ENCODE assay signal across 20 cellular contexts in the genomic region with DNA sequence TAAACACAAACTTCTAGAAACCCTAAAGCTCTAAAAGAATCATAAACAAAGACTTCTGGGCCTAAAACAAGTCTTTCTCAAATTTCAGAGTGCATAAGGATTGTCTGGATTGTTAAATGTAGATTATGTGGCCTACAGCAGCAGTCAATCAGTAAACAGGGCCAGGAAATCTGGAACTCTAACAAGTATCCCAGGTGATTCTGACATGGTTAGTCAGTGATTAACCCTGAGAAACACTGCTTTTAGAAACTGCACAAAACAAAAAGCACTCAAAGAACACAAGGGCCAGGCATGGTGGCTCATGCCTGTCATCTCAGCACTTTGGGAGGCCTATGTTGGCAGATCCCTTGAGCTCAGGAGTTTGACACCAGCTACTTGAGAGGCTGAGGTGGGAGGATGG. TPM values are rescaled to one million over a fixed set of nuclear protein-coding genes. Genes with fewer than 3 reads are reported as not detected.
A peak's percentile ranks its signal among the peaks of the same experiment; 100 is the strongest.
DNase-seq lines count a peak whose midpoint lies in the region; ATAC-seq, FAIRE-seq and TF ChIP-seq lines count a peak whose summit lies in the region.
"Had no signal": no experiment of that assay in that cellular context is flagged by ENCODE, and none has a peak within 500 bp of the region (broad histone marks: within the 10 kb centered on the region; RNA-seq: fewer than 3 reads in every experiment).

No MANE protein-coding gene starts in this region.

- no peak for TF ChIP-seq RAD21 in A549 (conservative IDR thresholded peaks at IDR 0.05 in 1 of 2, IDR thresholded peaks at IDR 0.05 in 1 of 2)

- H3K27ac ChIP-seq in A549, result peak overlapping the region; percentile 20 to 72; a peak in 4 of 6 replicates
- peak overlapping the region; percentile 4 to 78 (median 52) for H3K27ac ChIP-seq in body of pancreas

- POLR2A ChIA-PET in A549 (lab: Yijun Ruan, JAX), result no interaction called here

- H3K36me3 Mint-ChIP-seq in nephron progenitor cell (ENCODE audit: low read depth), result peaks cover 16% of the 10 kb centered on the region

- intact Hi-C loops in body of pancreas (cut with DNase I), result no loop called here

- H3K36me3 ChIP-seq in body of pancreas (replicated peaks in 1 of 2; ENCODE audit: insufficient read depth in 1 of 2, low read depth in 2 of 2), result no peaks in the 10 kb centered on the region

- H3K4me1 ChIP-seq in A549, result peaks cover 38% of the 10 kb centered on the region
- H3K4me1 ChIP-seq in body of pancreas, result peaks cover 35% of the 10 kb centered on the region
- H3K4me1 ChIP-seq: BE2C had no signal

- peak overlapping the region; percentile 48 for H3K27ac Mint-ChIP-seq in nephron progenitor cell

- H3K27me3 ChIP-seq in body of pancreas, result no peaks in the 10 kb centered on the region
- H3K27me3 ChIP-seq: BE2C had no signal

- peaks cover 5% of the 10 kb centered on the region for H3K4me1 Mint-ChIP-seq in nephron progenitor cell

- TF ChIP-seq CTCF in A549 (IDR thresholded peaks at IDR 0.05) (no peak), body of pancreas (IDR thresholded peaks at IDR 0.05) (no peak), nephron progenitor cell (IDR thresholded peaks at IDR 0.05) (no peak)

- DNase-seq in A549 (ENCODE audit: low read depth in 1 of 2, low spot score in 1 of 2) (no peak), ACHN (peak; percentile 9), body of pancreas (peak in 1 of 4 donors; percentile 30), nephron progenitor cell (no peak), NCI-H510A (lab: John Stamatoyannopoulos, UW) (no peak), NCI-H526 treated with DMSO at 0.1 percent for 48 hours (lab: John Stamatoyannopoulos, UW) (no peak), ecto neural progenitor cell (ENCODE audit: low spot score) (no peak)
- DNase-seq: BE2C; CD4-positive, alpha-beta memory T cell; NCI-H1105; NCI-H2081; NCI-H2171 treated with DMSO at 0.1 percent for 48 hours; NCI-H446 treated with DMSO at 0.1 percent for 48 hours; NCI-H774; Right ventricle myocardium superior had no signal

- no peak for TF ChIP-seq EP300 in A549 (IDR thresholded peaks at IDR 0.05)

- ATAC-seq in A549, result no peak
- peak; percentile 85 for ATAC-seq in body of pancreas

- no peak for FAIRE-seq in A549 (lab: Jason Lieb, UNC)
- FAIRE-seq: D721Med, GM12891, H1, K562, RCC 7860 had no signal

- no peaks in the 10 kb centered on the region for H3K9me3 Mint-ChIP-seq in nephron progenitor cell
- H3K9me3 Mint-ChIP-seq: CD4-positive, alpha-beta memory T cell had no signal

- no peaks in the 10 kb centered on the region for H3K9me3 ChIP-seq in A549
- no peaks in the 10 kb centered on the region for H3K9me3 ChIP-seq in body of pancreas
- H3K9me3 ChIP-seq: BE2C had no signal

- no peak overlapping the region for H3K4me3 Mint-ChIP-seq in nephron progenitor cell

- in situ Hi-C loops in ACHN (cut with HindIII; ENCODE audit: low pct_ligation_motif_present, low pct_unique_long_range_greater_than_20kb, low sequenced_read_pairs), result no loop called here

- CTCF ChIA-PET in A549 (lab: Yijun Ruan, JAX), result interaction anchor here (0.6 to 1.3 kb wide), 6 partner anchors 13 to 811 kb away, joined by 3 to 4 read pairs (median 3); no protein-coding TSS in a partner anchor

- no peak overlapping the region for H3K4me3 ChIP-seq in A549
- H3K4me3 ChIP-seq in body of pancreas, result no peak overlapping the region
- H3K4me3 ChIP-seq: K562 had no signal

- no peaks in the 10 kb centered on the region for H3K27me3 Mint-ChIP-seq in nephron progenitor cell (ENCODE audit: low read depth, poor library complexity)
- H3K27me3 Mint-ChIP-seq: CD4-positive, alpha-beta memory T cell had no signal

- TF ChIP-seq POLR2A in A549 (IDR thresholded peaks at IDR 0.05; ENCODE audit: low read length) (no peak), body of pancreas (IDR thresholded peaks at IDR 0.05) (no peak)

- peak overlapping the region; percentile 27; the same call in 1 of the 3 replicates for H3K4me2 ChIP-seq in A549

TF ChIP-seq in A549, 52 proteins besides CTCF, POLR2A, EP300 and RAD21 (continues in another document):
- TF ChIP-seq RNF2 (IDR thresholded peaks at IDR 0.05; ENCODE audit: borderline replicate concordance, low read depth) (no peak), ZSCAN20 (CRISPR knock-in tag; IDR thresholded peaks at IDR 0.05) (no peak), RARB (CRISPR knock-in tag; IDR thresholded peaks at IDR 0.05) (no peak), HOXB5 (CRISPR knock-in tag; IDR thresholded peaks at IDR 0.05) (no peak), NPAS2 (CRISPR knock-in tag; IDR thresholded peaks at IDR 0.05; ENCODE audit: borderline replicate concordance) (no peak)
- TF ChIP-seq, protein P1, sequence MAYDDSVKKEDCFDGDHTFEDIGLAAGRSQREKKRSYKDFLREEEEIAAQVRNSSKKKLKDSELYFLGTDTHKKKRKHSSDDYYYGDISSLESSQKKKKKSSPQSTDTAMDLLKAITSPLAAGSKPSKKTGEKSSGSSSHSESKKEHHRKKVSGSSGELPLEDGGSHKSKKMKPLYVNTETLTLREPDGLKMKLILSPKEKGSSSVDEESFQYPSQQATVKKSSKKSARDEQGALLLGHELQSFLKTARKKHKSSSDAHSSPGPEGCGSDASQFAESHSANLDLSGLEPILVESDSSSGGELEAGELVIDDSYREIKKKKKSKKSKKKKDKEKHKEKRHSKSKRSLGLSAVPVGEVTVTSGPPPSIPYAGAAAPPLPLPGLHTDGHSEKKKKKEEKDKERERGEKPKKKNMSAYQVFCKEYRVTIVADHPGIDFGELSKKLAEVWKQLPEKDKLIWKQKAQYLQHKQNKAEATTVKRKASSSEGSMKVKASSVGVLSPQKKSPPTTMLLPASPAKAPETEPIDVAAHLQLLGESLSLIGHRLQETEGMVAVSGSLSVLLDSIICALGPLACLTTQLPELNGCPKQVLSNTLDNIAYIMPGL (CRISPR knock-in tag; IDR thresholded peaks at IDR 0.05; ENCODE audit: borderline replicate concordance), result no peak
- TF ChIP-seq, protein P2, sequence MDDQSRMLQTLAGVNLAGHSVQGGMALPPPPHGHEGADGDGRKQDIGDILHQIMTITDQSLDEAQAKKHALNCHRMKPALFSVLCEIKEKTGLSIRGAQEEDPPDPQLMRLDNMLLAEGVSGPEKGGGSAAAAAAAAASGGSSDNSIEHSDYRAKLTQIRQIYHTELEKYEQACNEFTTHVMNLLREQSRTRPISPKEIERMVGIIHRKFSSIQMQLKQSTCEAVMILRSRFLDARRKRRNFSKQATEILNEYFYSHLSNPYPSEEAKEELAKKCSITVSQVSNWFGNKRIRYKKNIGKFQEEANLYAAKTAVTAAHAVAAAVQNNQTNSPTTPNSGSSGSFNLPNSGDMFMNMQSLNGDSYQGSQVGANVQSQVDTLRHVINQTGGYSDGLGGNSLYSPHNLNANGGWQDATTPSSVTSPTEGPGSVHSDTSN (IDR thresholded peaks at IDR 0.05), result no peak
- TF ChIP-seq, protein P3, sequence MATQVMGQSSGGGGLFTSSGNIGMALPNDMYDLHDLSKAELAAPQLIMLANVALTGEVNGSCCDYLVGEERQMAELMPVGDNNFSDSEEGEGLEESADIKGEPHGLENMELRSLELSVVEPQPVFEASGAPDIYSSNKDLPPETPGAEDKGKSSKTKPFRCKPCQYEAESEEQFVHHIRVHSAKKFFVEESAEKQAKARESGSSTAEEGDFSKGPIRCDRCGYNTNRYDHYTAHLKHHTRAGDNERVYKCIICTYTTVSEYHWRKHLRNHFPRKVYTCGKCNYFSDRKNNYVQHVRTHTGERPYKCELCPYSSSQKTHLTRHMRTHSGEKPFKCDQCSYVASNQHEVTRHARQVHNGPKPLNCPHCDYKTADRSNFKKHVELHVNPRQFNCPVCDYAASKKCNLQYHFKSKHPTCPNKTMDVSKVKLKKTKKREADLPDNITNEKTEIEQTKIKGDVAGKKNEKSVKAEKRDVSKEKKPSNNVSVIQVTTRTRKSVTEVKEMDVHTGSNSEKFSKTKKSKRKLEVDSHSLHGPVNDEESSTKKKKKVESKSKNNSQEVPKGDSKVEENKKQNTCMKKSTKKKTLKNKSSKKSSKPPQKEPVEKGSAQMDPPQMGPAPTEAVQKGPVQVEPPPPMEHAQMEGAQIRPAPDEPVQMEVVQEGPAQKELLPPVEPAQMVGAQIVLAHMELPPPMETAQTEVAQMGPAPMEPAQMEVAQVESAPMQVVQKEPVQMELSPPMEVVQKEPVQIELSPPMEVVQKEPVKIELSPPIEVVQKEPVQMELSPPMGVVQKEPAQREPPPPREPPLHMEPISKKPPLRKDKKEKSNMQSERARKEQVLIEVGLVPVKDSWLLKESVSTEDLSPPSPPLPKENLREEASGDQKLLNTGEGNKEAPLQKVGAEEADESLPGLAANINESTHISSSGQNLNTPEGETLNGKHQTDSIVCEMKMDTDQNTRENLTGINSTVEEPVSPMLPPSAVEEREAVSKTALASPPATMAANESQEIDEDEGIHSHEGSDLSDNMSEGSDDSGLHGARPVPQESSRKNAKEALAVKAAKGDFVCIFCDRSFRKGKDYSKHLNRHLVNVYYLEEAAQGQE (IDR thresholded peaks at IDR 0.05), result no peak

RNA-seq across cellular contexts. Expression of a gene that starts 6.1 kb away (rescaled TPM):
- polyA plus RNA-seq in A549 (2011; rRNA removed) (29.3 and 32.9 TPM in 2 replicates), A549 (2017; fragmentation: RNase III; extraction: RNeasy Plus Mini Kit Qiagen cat#74134 plus additional on column Dnase treatment) (18.4 to 21.0 TPM (median 19.0 TPM) in 3 replicates)
- polyA plus RNA-seq in A549 (2012; cell fraction: cytosol; rRNA removed), result 17.7 and 19.1 TPM in 2 replicates
- 15.8 and 17.8 TPM in 2 replicates for polyA plus RNA-seq in A549 (2012; cell fraction: nucleus; rRNA removed)
- polyA minus RNA-seq in A549 (2011; rRNA and poly(A)+ RNA removed), result 34.0 and 36.5 TPM in 2 replicates
- total RNA-seq in body of pancreas, result 10 to 100 TPM in 1 of 2 donors, 1 to 10 TPM in 1; 9.9 to 17.8 TPM

RNA-seq across cellular contexts. Expression of a gene that starts 6.4 kb away (rescaled TPM):
- polyA plus RNA-seq in A549 (2011; rRNA removed), result 28.8 and 38.7 TPM in 2 replicates
- 51.6 and 57.2 TPM in 2 replicates for polyA plus RNA-seq in A549 (2012; cell fraction: cytosol; rRNA removed)
- 60.1 and 67.8 TPM in 2 replicates for polyA plus RNA-seq in A549 (2012; cell fraction: nucleus; rRNA removed)
- 60.9 to 66.9 TPM (median 61.8 TPM) in 3 replicates for polyA plus RNA-seq in A549 (2017; fragmentation: RNase III; extraction: RNeasy Plus Mini Kit Qiagen cat#74134 plus additional on column Dnase treatment)
- 40.0 and 41.5 TPM in 2 replicates for polyA minus RNA-seq in A549 (2011; rRNA and poly(A)+ RNA removed)
- 10 to 100 TPM in 1 of 2 donors, 1 to 10 TPM in 1; 3.1 to 13.5 TPM for total RNA-seq in body of pancreas

RNA-seq across cellular contexts. Expression of a gene that starts 19.7 kb away (rescaled TPM):
- polyA plus RNA-seq in A549 (2011; rRNA removed) (2.9 TPM in 2 replicates), A549 (2017; fragmentation: RNase III; extraction: RNeasy Plus Mini Kit Qiagen cat#74134 plus additional on column Dnase treatment) (3.6 to 4.3 TPM (median 4.1 TPM) in 3 replicates)
- polyA plus RNA-seq in A549 (2012; cell fraction: cytosol; rRNA removed), result 1.0 and 1.7 TPM in 2 replicates
- polyA plus RNA-seq in A549 (2012; cell fraction: nucleus; rRNA removed), result 5.2 and 6.1 TPM in 2 replicates
- polyA minus RNA-seq in A549 (2011; rRNA and poly(A)+ RNA removed), result 2.1 and 2.6 TPM in 2 replicates
- total RNA-seq in body of pancreas, result 1 to 10 TPM; 3.3 to 5.2 TPM

RNA-seq across cellular contexts. Expression of a gene that starts 26.7 kb away (rescaled TPM):
- polyA plus RNA-seq in A549 (2011; rRNA removed), result 112 TPM in 2 replicates
- 233 and 294 TPM in 2 replicates for polyA plus RNA-seq in A549 (2012; cell fraction: cytosol; rRNA removed)
- 237 and 312 TPM in 2 replicates for polyA plus RNA-seq in A549 (2012; cell fraction: nucleus; rRNA removed)
- 213 to 228 TPM (median 215 TPM) in 3 replicates for polyA plus RNA-seq in A549 (2017; fragmentation: RNase III; extraction: RNeasy Plus Mini Kit Qiagen cat#74134 plus additional on column Dnase treatment)
- polyA minus RNA-seq in A549 (2011; rRNA and poly(A)+ RNA removed), result 107 and 161 TPM in 2 replicates
- total RNA-seq in body of pancreas, result 10 to 100 TPM; 73.2 to 91.0 TPM
